ENCODE assay signal across 8 cellular contexts in genomic region chr5:132459983-132460834, GRCh38. TPM values are rescaled to one million over a fixed set of nuclear protein-coding genes. Genes with fewer than 3 reads are reported as not detected.
DNase-seq lines count a peak whose midpoint lies in the region; ATAC-seq and TF ChIP-seq lines count a peak whose summit lies in the region.

No MANE protein-coding gene starts in this region.

- ATAC-seq in left cardiac atrium (peak; percentile 25 to 35), GM21723 (IDR thresholded peaks at IDR 0.05; ENCODE audit: unreplicated experiment) (no peak), HG03135 (IDR thresholded peaks at IDR 0.05; ENCODE audit: unreplicated experiment) (no peak)

- POLR2A ChIA-PET in A673 (lab: Charles Lee; ENCODE audit: low non-redundant PET) = no interaction called here

- intact Hi-C loops in A673 (cut with micrococcal nuclease; ENCODE audit: unreplicated experiment) (no loop called here), left cardiac atrium (cut with DNase I) (no loop called here)

- H3K27ac ChIP-seq in A673 (ENCODE audit: low read depth, low read length, poor library complexity, severe bottlenecking) = no peak overlapping the region

- no TSS peak for BruUV-seq in A673 (replicated peaks; lab: Mats Ljungman, UMichigan)

- H3K9me3 ChIP-seq in A673 (ENCODE audit: low read depth, low read length, poor library complexity, severe bottlenecking) = no peaks in the 10 kb centered on the region

- CTCF ChIA-PET in A673 (lab: Charles Lee) = no interaction called here

- TF ChIP-seq CTCF in A673 (conservative IDR thresholded peaks at IDR 0.05; ENCODE audit: low read depth, low read length) = 0 out of 2 replicates have a peak, but pooled peaks have one; percentile 15

- H3K4me1 ChIP-seq in A673 (ENCODE audit: insufficient read depth, low read length, poor library complexity, severe bottlenecking) = peaks cover 37% of the 10 kb centered on the region

- DNase-seq in A673 (ENCODE audit: low spot score) (peak; percentile 25), H4 (ENCODE audit: low spot score) (peak; percentile 71), SKM-1 treated with dmso at 0.1 percent for 144 hours (lab: John Stamatoyannopoulos, UW; ENCODE audit: unreplicated experiment) (peak; percentile 86), left cardiac atrium (no peak), NCI-H187 treated with DMSO at 0.1 percent for 48 hours (lab: John Stamatoyannopoulos, UW) (no peak)
- DNase-seq in stimulated activated naive CD4-positive, alpha-beta T cell treated with Interleukin-2 at 50 U/mL for 16 hours (lab: John Stamatoyannopoulos, UW) = no peak

- H3K27me3 ChIP-seq in A673 (replicated peaks; ENCODE audit: insufficient read depth, low read depth, low read length, poor library complexity) = no peaks in the 10 kb centered on the region

- no peak overlapping the region for H3K4me3 ChIP-seq in A673 (ENCODE audit: low read depth, low read length, poor library complexity, severe bottlenecking)

- no peaks in the 10 kb centered on the region for H3K36me3 ChIP-seq in A673 (ENCODE audit: insufficient read depth, low read length, poor library complexity, severe bottlenecking)

RNA-seq across cellular contexts. Expression of gene IRF1, which starts 30.4 kb away (rescaled TPM):
- total RNA-seq in A673 (2021) (5.7 and 6.9 TPM in 2 replicates), left cardiac atrium (10 to 100 TPM; 11.8 to 21.4 TPM)
- total RNA-seq in H4 (2014; rRNA removed; shearing (Covaris generic)) = 14.3 and 30.2 TPM in 2 replicates

Comparison
In these comparisons a context has a peak if more than half of its experiments do, and no peak if none do; other contexts are left out.
1. DNase-seq: peak in A673 (single experiment), H4 (single experiment) and SKM-1 treated with dmso at 0.1 percent for 144 hours (single experiment); none in left cardiac atrium (single experiment), NCI-H187 treated with DMSO at 0.1 percent for 48 hours (single experiment) and stimulated activated naive CD4-positive, alpha-beta T cell treated with Interleukin-2 at 50 U/mL for 16 hours (single experiment).
2. ATAC-seq: peak in left cardiac atrium (2 of 2); none in GM21723 (single experiment) and HG03135 (single experiment).